Comparison of ENCODE assay signal across 18 cellular contexts in genomic region chr5:82538339-82539034, GRCh38.
DNase-seq lines count a peak whose midpoint lies in the region; ATAC-seq and TF ChIP-seq lines count a peak whose summit lies in the region.
"Had no signal": no experiment of that assay in that cellular context is flagged by ENCODE, and none has a peak within 500 bp of the region (broad histone marks: within the 10 kb centered on the region; RNA-seq: fewer than 3 reads in every experiment).

No MANE protein-coding gene starts in this region.

- H3K27me3 ChIP-seq in A673 (replicated peaks; ENCODE audit: insufficient read depth, low read depth, low read length, poor library complexity), result no peaks in the 10 kb centered on the region
- H3K27me3 ChIP-seq: vagina had no signal

- no peak overlapping the region for H3K27ac ChIP-seq in A673 (ENCODE audit: low read depth, low read length, poor library complexity, severe bottlenecking)
- H3K27ac ChIP-seq: vagina had no signal

- POLR2A ChIA-PET in A673 (lab: Charles Lee; ENCODE audit: low non-redundant PET), result no interaction called here
- POLR2A ChIA-PET in activated CD4-positive, alpha-beta memory T cell treated with anti-CD3 and anti-CD28 coated beads for 36 hours (lab: Charles Lee), result no interaction called here

- no peak for TF ChIP-seq CTCF in A673 (conservative IDR thresholded peaks at IDR 0.05; ENCODE audit: low read depth, low read length)
- no peak for TF ChIP-seq CTCF in choroid plexus epithelial cell (conservative IDR thresholded peaks at IDR 0.05; ENCODE audit: low read depth, low read length)

- H3K4me1 ChIP-seq in A673 (ENCODE audit: insufficient read depth, low read length, poor library complexity, severe bottlenecking), result no peaks in the 10 kb centered on the region

- no peaks in the 10 kb centered on the region for H3K9me3 Mint-ChIP-seq in activated CD4-positive, alpha-beta memory T cell treated with anti-CD3 and anti-CD28 coated beads for 36 hours

- no peaks in the 10 kb centered on the region for H3K9me3 ChIP-seq in A673 (ENCODE audit: low read depth, low read length, poor library complexity, severe bottlenecking)
- H3K9me3 ChIP-seq: vagina had no signal

- intact Hi-C loops in A673 (cut with micrococcal nuclease; ENCODE audit: unreplicated experiment) (no loop called here), left ventricle myocardium superior (cut with micrococcal nuclease) (no loop called here)
- intact Hi-C loops in activated CD4-positive, alpha-beta memory T cell treated with anti-CD3 and anti-CD28 coated beads for 36 hours (cut with micrococcal nuclease), result no loop called here

- H3K4me3 Mint-ChIP-seq in activated CD4-positive, alpha-beta memory T cell treated with anti-CD3 and anti-CD28 coated beads for 36 hours, result no peak overlapping the region
- H3K4me3 Mint-ChIP-seq: naive thymus-derived CD4-positive, alpha-beta T cell; T-helper 17 cell had no signal

- no peaks in the 10 kb centered on the region for H3K4me1 Mint-ChIP-seq in activated CD4-positive, alpha-beta memory T cell treated with anti-CD3 and anti-CD28 coated beads for 36 hours (ENCODE audit: low read depth)
- H3K4me1 Mint-ChIP-seq: naive thymus-derived CD4-positive, alpha-beta T cell; T-helper 17 cell had no signal

- H3K36me3 ChIP-seq in A673 (ENCODE audit: insufficient read depth, low read length, poor library complexity, severe bottlenecking), result no peaks in the 10 kb centered on the region
- H3K36me3 ChIP-seq: vagina had no signal

- no peak overlapping the region for H3K27ac Mint-ChIP-seq in activated CD4-positive, alpha-beta memory T cell treated with anti-CD3 and anti-CD28 coated beads for 36 hours
- H3K27ac Mint-ChIP-seq: naive thymus-derived CD4-positive, alpha-beta T cell; T-helper 17 cell had no signal

- H3K27me3 Mint-ChIP-seq in activated CD4-positive, alpha-beta memory T cell treated with anti-CD3 and anti-CD28 coated beads for 36 hours, result peaks cover 1% of the 10 kb centered on the region
- H3K27me3 Mint-ChIP-seq: T-helper 17 cell had no signal

- BruUV-seq in A673 (replicated peaks; lab: Mats Ljungman, UMichigan), result no TSS peak

- H3K36me3 Mint-ChIP-seq in activated CD4-positive, alpha-beta memory T cell treated with anti-CD3 and anti-CD28 coated beads for 36 hours, result no peaks in the 10 kb centered on the region
- H3K36me3 Mint-ChIP-seq: naive thymus-derived CD4-positive, alpha-beta T cell had no signal

- no peak overlapping the region for H3K4me3 ChIP-seq in A673 (ENCODE audit: low read depth, low read length, poor library complexity, severe bottlenecking)
- no peak overlapping the region for H3K4me3 ChIP-seq in choroid plexus epithelial cell (ENCODE audit: low read depth, low read length)
- H3K4me3 ChIP-seq: vagina had no signal

- CTCF ChIA-PET in A673 (lab: Charles Lee), result no interaction called here
- CTCF ChIA-PET in activated CD4-positive, alpha-beta memory T cell treated with anti-CD3 and anti-CD28 coated beads for 36 hours (lab: Charles Lee), result interaction anchor here (0.7 kb wide), 1 partner anchor 79 kb away, joined by 3 read pairs; no protein-coding TSS in a partner anchor

- DNase-seq in A673 (ENCODE audit: low spot score) (peak; percentile 12), OCI-M1 (lab: John Stamatoyannopoulos, UW) (peak; percentile 24), choroid plexus epithelial cell (ENCODE audit: low read depth) (peak; percentile 45), left ventricle myocardium superior (no peak), NCI-H2171 (lab: John Stamatoyannopoulos, UW) (no peak), cerebellar cortex (ENCODE audit: low spot score) (no peak), cortex of kidney (lab: John Stamatoyannopoulos, UW) (no peak)
- DNase-seq in activated CD4-positive, alpha-beta memory T cell treated with anti-CD3 and anti-CD28 coated beads for 36 hours, result no peak
- DNase-seq: activated CD4-positive, CD25-positive, alpha-beta regulatory T cell treated with anti-CD3 and anti-CD28 coated beads, Interleukin-2, amount 50 U/mL, for 72 hours; activated effector memory CD4-positive, alpha-beta T cell treated with anti-CD3 and anti-CD28 coated beads, Interleukin-2, amount 50 U/mL, for 16 hours; dermis blood vessel endothelial cell; Karpas-422; naive thymus-derived CD4-positive, alpha-beta T cell; NCI-H1436 treated with DMSO at 0.1 percent for 48 hours; NCI-H226; NK-92 treated with Interleukin-12 subunit alpha and Interleukin-12 subunit beta, amount 100 ng/mL, for 24 hours; T-helper 17 cell had no signal

- peak; percentile 92 for ATAC-seq in left ventricle myocardium superior
- ATAC-seq: naive thymus-derived CD4-positive, alpha-beta T cell; T-helper 17 cell had no signal

Comparison
In these comparisons a context has a peak if more than half of its experiments do, and no peak if none do; other contexts are left out.
1. DNase-seq: peak in A673 (single experiment), OCI-M1 (single experiment) and choroid plexus epithelial cell (single experiment); none in left ventricle myocardium superior (single experiment), activated CD4-positive, alpha-beta memory T cell treated with anti-CD3 and anti-CD28 coated beads for 36 hours (single experiment), NCI-H2171 (single experiment), cerebellar cortex (single experiment) and cortex of kidney (single experiment).